ENCODE assay signal across 7 cellular contexts in genomic region chr7:727806-728460, GRCh38. TPM values are rescaled to one million over a fixed set of nuclear protein-coding genes. Genes with fewer than 3 reads are reported as not detected.
A peak's percentile ranks its signal among the peaks of the same experiment; 100 is the strongest.
DNase-seq lines count a peak whose midpoint lies in the region; TF ChIP-seq lines count a peak whose summit lies in the region.

No MANE protein-coding gene starts in this region.

- H3K27ac ChIP-seq in left ventricle myocardium inferior (replicated peaks) (no peak overlapping the region), spleen (peak overlapping the region in 2 of 8 donors; percentile 78 to 83)

- DNase-seq in H7 (peak; percentile 77), SW480 (ENCODE audit: low spot score) (peak; percentile 40), left ventricle myocardium inferior (no peak), spleen (no peak), glomerular visceral epithelial cell (ENCODE audit: extremely low spot score) (no peak), GM10266 (ENCODE audit: extremely low spot score) (no peak), NCI-H1694 treated with DMSO at 0.1 percent for 48 hours (lab: John Stamatoyannopoulos, UW) (no peak)

- 31 to 55% (median 43%) methylated on average over 21 of the region's 21 CpGs for WGBS in spleen, 5 donors

- no peak for TF ChIP-seq POLR2A in spleen (IDR thresholded peaks at IDR 0.05)

- no peak for TF ChIP-seq CTCF in left ventricle myocardium inferior (IDR thresholded peaks at IDR 0.05; ENCODE audit: borderline replicate concordance)
- no peak for TF ChIP-seq CTCF in spleen (IDR thresholded peaks at IDR 0.05 in 8 of 11, conservative IDR thresholded peaks at IDR 0.05 in 3 of 11)
- no peak for TF ChIP-seq CTCF in GM10266 (IDR thresholded peaks at IDR 0.05; ENCODE audit: control insufficient read depth, insufficient read depth, low read depth, missing control alignments)

- intact Hi-C loops in left ventricle myocardium inferior (cut with micrococcal nuclease): no loop called here
- intact Hi-C loops in spleen (cut with DNase I; ENCODE audit: low total_unique reads): no loop called here

- H3K36me3 ChIP-seq in H7 (replicated peaks; ENCODE audit: control insufficient read depth, insufficient read depth, low read length) (peaks cover 10% of the 10 kb centered on the region), left ventricle myocardium inferior (peaks cover 8% of the 10 kb centered on the region), spleen (peaks cover 0 to 39% (median 18%) of the 10 kb centered on the region in 6 donors)

- H3K4me3 ChIP-seq in H7 (ENCODE audit: insufficient read depth, low read depth, low read length) (peak overlapping the region; percentile 29), left ventricle myocardium inferior (peak overlapping the region; percentile 87), spleen (peak overlapping the region in 6 of 8 donors; percentile 97 to 100 (median 100))

- H3K27me3 ChIP-seq in H7 (ENCODE audit: control insufficient read depth, insufficient read depth, low read length) (no peaks in the 10 kb centered on the region), left ventricle myocardium inferior (ENCODE audit: low read depth) (no peaks in the 10 kb centered on the region), spleen (replicated peaks in 1 of 7) (no peaks in the 10 kb centered on the region)

- H3K4me1 ChIP-seq in left ventricle myocardium inferior: peaks cover 62% of the 10 kb centered on the region
- peaks cover 6 to 44% (median 28%) of the 10 kb centered on the region in 6 donors for H3K4me1 ChIP-seq in spleen

- H3K9me3 ChIP-seq in left ventricle myocardium inferior (replicated peaks) (no peaks in the 10 kb centered on the region), spleen (no peaks in the 10 kb centered on the region)

RNA-seq across cellular contexts. Expression of gene PRKAR1B, which starts 0.9 kb away (rescaled TPM):
- total RNA-seq in H7 (2014; rRNA removed; shearing (Covaris generic)): 32.4 and 32.8 TPM in 2 replicates
- total RNA-seq in left ventricle myocardium inferior (14.2 TPM), spleen (10 to 100 TPM; 20.8 to 39.5 (median 23.8) TPM)
- polyA plus RNA-seq in spleen: 10 to 100 TPM in 2 of 3 donors, 1 to 10 TPM in 1; 9.9 to 30.2 (median 13.9) TPM

RNA-seq across cellular contexts. Expression of gene DNAAF5, which starts 1.4 kb away (rescaled TPM):
- total RNA-seq in H7 (2014; rRNA removed; shearing (Covaris generic)): 82.5 and 101 TPM in 2 replicates
- 18.1 TPM for total RNA-seq in left ventricle myocardium inferior
- 10 to 100 TPM; 13.7 to 22.4 (median 21.2) TPM for total RNA-seq in spleen
- polyA plus RNA-seq in spleen: 1 to 10 TPM; 7.5 to 8.4 (median 7.7) TPM

Comparison
In these comparisons a context has a peak if more than half of its experiments do, and no peak if none do; other contexts are left out.
1. DNase-seq: peak in H7 (single experiment) and SW480 (single experiment); none in left ventricle myocardium inferior (single experiment), spleen (single experiment), glomerular visceral epithelial cell (single experiment), GM10266 (single experiment) and NCI-H1694 treated with DMSO at 0.1 percent for 48 hours (single experiment).
2. H3K4me3 ChIP-seq: peak in every context shown above with its lines; median percentile 100 in spleen; 87 in left ventricle myocardium inferior; 29 in H7.